ENCODE assay signal across 17 cellular contexts in genomic region chr14:61588419-61588901, GRCh38.
DNase-seq lines count a peak whose midpoint lies in the region; ATAC-seq and TF ChIP-seq lines count a peak whose summit lies in the region.
"Had no signal": no experiment of that assay in that cellular context is flagged by ENCODE, and none has a peak within 500 bp of the region (broad histone marks: within the 10 kb centered on the region; RNA-seq: fewer than 3 reads in every experiment).

No MANE protein-coding gene starts in this region.

- TF ChIP-seq CTCF in adrenal gland (IDR thresholded peaks at IDR 0.05) (no peak), fibroblast of the aortic adventitia (IDR thresholded peaks at IDR 0.05; ENCODE audit: insufficient read depth, low read length) (no peak), WTC11 (IDR thresholded peaks at IDR 0.05) (no peak)

- no peak for ATAC-seq in WTC11
- ATAC-seq: heart left ventricle, left colon, Panc1 had no signal

- no peak overlapping the region for H3K4me3 Mint-ChIP-seq in WTC11
- no peak overlapping the region for H3K4me3 Mint-ChIP-seq in activated T-helper 2 cell treated with anti-CD3 and anti-CD28 coated beads, Interferon-gamma antibody, Interleukin-2, Interleukin-4, amounts not matched to agents 10 μg/mL and 5 μg/mL and 100 μg/mL, durations not matched to agents 14 hours and 24 hours and 36 hours (ENCODE audit: low read depth)
- H3K4me3 Mint-ChIP-seq: activated naive CD4-positive, alpha-beta T cell treated with anti-CD3 and anti-CD28 coated beads for 36 hours; neural crest cell had no signal

- H3K27ac ChIP-seq in adrenal gland (peak overlapping the region; percentile 10 to 94 (median 64)), stomach smooth muscle (ENCODE audit: low read length) (peak overlapping the region; percentile 66)
- H3K27ac ChIP-seq: HL-60, transverse colon had no signal

- no peak overlapping the region for H3K4me3 ChIP-seq in adrenal gland
- no peak overlapping the region for H3K4me3 ChIP-seq in fibroblast of the aortic adventitia (ENCODE audit: low read depth, low read length)
- peak overlapping the region in 1 of 2 donors; percentile 15 for H3K4me3 ChIP-seq in stomach smooth muscle (ENCODE audit: low read length in 2 of 2)
- H3K4me3 ChIP-seq: heart left ventricle, transverse colon had no signal

- no peaks in the 10 kb centered on the region; the same call in 1 of the 2 replicates for H3K27me3 Mint-ChIP-seq in WTC11 (ENCODE audit: low read depth)
- peaks cover 45% of the 10 kb centered on the region for H3K27me3 Mint-ChIP-seq in activated T-helper 2 cell treated with anti-CD3 and anti-CD28 coated beads, Interferon-gamma antibody, Interleukin-2, Interleukin-4, amounts not matched to agents 10 μg/mL and 5 μg/mL and 100 μg/mL, durations not matched to agents 14 hours and 24 hours and 36 hours (ENCODE audit: low read depth)

- H3K36me3 ChIP-seq in adrenal gland (replicated peaks in 1 of 2) (no peaks in the 10 kb centered on the region), stomach smooth muscle (ENCODE audit: control insufficient read depth in 2 of 2, insufficient read depth in 2 of 2, low read length in 2 of 2) (no peaks in the 10 kb centered on the region)
- H3K36me3 ChIP-seq: heart left ventricle, transverse colon had no signal

- peaks cover 22% of the 10 kb centered on the region for H3K4me1 Mint-ChIP-seq in WTC11
- H3K4me1 Mint-ChIP-seq in activated T-helper 2 cell treated with anti-CD3 and anti-CD28 coated beads, Interferon-gamma antibody, Interleukin-2, Interleukin-4, amounts not matched to agents 10 μg/mL and 5 μg/mL and 100 μg/mL, durations not matched to agents 14 hours and 24 hours and 36 hours (ENCODE audit: low read depth): peaks cover 19% of the 10 kb centered on the region
- H3K4me1 Mint-ChIP-seq: neural crest cell had no signal

- CTCF ChIA-PET in WTC11 (lab: Charles Lee): no interaction called here

- H3K36me3 Mint-ChIP-seq in WTC11: no peaks in the 10 kb centered on the region
- H3K36me3 Mint-ChIP-seq in activated T-helper 2 cell treated with anti-CD3 and anti-CD28 coated beads, Interferon-gamma antibody, Interleukin-2, Interleukin-4, amounts not matched to agents 10 μg/mL and 5 μg/mL and 100 μg/mL, durations not matched to agents 14 hours and 24 hours and 36 hours (ENCODE audit: low read depth): peaks cover 4% of the 10 kb centered on the region

- H3K9me3 ChIP-seq in adrenal gland (replicated peaks in 1 of 3): no peaks in the 10 kb centered on the region
- peaks cover 0 to 2% of the 10 kb centered on the region in 2 donors for H3K9me3 ChIP-seq in stomach smooth muscle (ENCODE audit: control insufficient read depth in 2 of 2, low read length in 2 of 2)
- H3K9me3 ChIP-seq: Caco-2, transverse colon had no signal

- POLR2A ChIA-PET in WTC11 (lab: Charles Lee): no interaction called here

- no peak for TF ChIP-seq POLR2A in adrenal gland (IDR thresholded peaks at IDR 0.05)

- H3K27ac Mint-ChIP-seq in WTC11: no peak overlapping the region
- no peak overlapping the region for H3K27ac Mint-ChIP-seq in activated T-helper 2 cell treated with anti-CD3 and anti-CD28 coated beads, Interferon-gamma antibody, Interleukin-2, Interleukin-4, amounts not matched to agents 10 μg/mL and 5 μg/mL and 100 μg/mL, durations not matched to agents 14 hours and 24 hours and 36 hours
- H3K27ac Mint-ChIP-seq: activated naive CD4-positive, alpha-beta T cell treated with anti-CD3 and anti-CD28 coated beads for 36 hours had no signal

- intact Hi-C loops in adrenal gland (cut with DNase I): no loop called here
- intact Hi-C loops in activated T-helper 2 cell treated with anti-CD3 and anti-CD28 coated beads, Interferon-gamma antibody, Interleukin-2, Interleukin-4, amounts not matched to agents 10 μg/mL and 5 μg/mL and 100 μg/mL, durations not matched to agents 14 hours and 24 hours and 36 hours (cut with micrococcal nuclease): no loop called here

- H3K4me1 ChIP-seq in adrenal gland (replicated peaks in 1 of 2) (peaks cover 30 to 54% of the 10 kb centered on the region in 2 donors), stomach smooth muscle (ENCODE audit: control insufficient read depth, insufficient read depth, low read length) (peaks cover 36% of the 10 kb centered on the region)

- no peaks in the 10 kb centered on the region for H3K27me3 ChIP-seq in adrenal gland
- H3K27me3 ChIP-seq in stomach smooth muscle (ENCODE audit: control insufficient read depth in 1 of 2, insufficient read depth in 2 of 2, low read length in 2 of 2): no peaks in the 10 kb centered on the region
- H3K27me3 ChIP-seq: heart left ventricle, transverse colon had no signal

- WGBS in adrenal gland, 4 donors: 48 to 58% (median 55%) methylated on average over 6 of the region's 6 CpGs

- H3K9me3 Mint-ChIP-seq in WTC11: peaks cover 6% of the 10 kb centered on the region
- peaks cover 7% of the 10 kb centered on the region for H3K9me3 Mint-ChIP-seq in activated T-helper 2 cell treated with anti-CD3 and anti-CD28 coated beads, Interferon-gamma antibody, Interleukin-2, Interleukin-4, amounts not matched to agents 10 μg/mL and 5 μg/mL and 100 μg/mL, durations not matched to agents 14 hours and 24 hours and 36 hours
- H3K9me3 Mint-ChIP-seq: activated naive CD4-positive, alpha-beta T cell treated with anti-CD3 and anti-CD28 coated beads for 36 hours; neural crest cell had no signal

- no peak overlapping the region for H3K9ac ChIP-seq in stomach smooth muscle (ENCODE audit: low read length in 2 of 2)

- DNase-seq in NCI-H187 treated with DMSO at 0.1 percent for 48 hours (lab: John Stamatoyannopoulos, UW) (peak; percentile 36), NCI-H187 (lab: John Stamatoyannopoulos, UW) (no peak), adrenal gland (peak in 3 of 7 donors; percentile 22 to 55 (median 48)), fibroblast of the aortic adventitia (ENCODE audit: low read depth) (peak; percentile 56), WTC11 (ENCODE audit: low spot score) (no peak)
- no peak for DNase-seq in activated T-helper 2 cell treated with anti-CD3 and anti-CD28 coated beads, Interferon-gamma antibody, Interleukin-2, Interleukin-4, amounts not matched to agents 10 μg/mL and 5 μg/mL and 100 μg/mL, durations not matched to agents 14 hours and 24 hours and 36 hours (ENCODE audit: low spot score)
- no peak for DNase-seq in activated naive CD4-positive, alpha-beta T cell treated with Interleukin-2 at 50 U/mL for 16 hours
- DNase-seq: activated naive CD4-positive, alpha-beta T cell treated with anti-CD3 and anti-CD28 coated beads for 36 hours; Caco-2; left colon; MM.1S; transverse colon had no signal

TF ChIP-seq in WTC11, 78 proteins besides CTCF, POLR2A, EP300 and RAD21:
- TF ChIP-seq CREM (CRISPR knock-in tag; IDR thresholded peaks at IDR 0.05): no peak
- no peak for TF ChIP-seq USF2 (CRISPR knock-in tag; IDR thresholded peaks at IDR 0.05)
- no peak for TF ChIP-seq SMAD3 (CRISPR knock-in tag; IDR thresholded peaks at IDR 0.05; ENCODE audit: borderline replicate concordance)
- TF ChIP-seq ZNF121 (CRISPR knock-in tag; IDR thresholded peaks at IDR 0.05): no peak
- no peak for TF ChIP-seq GTF2I (CRISPR knock-in tag; conservative IDR thresholded peaks at IDR 0.05)
- TF ChIP-seq ZNF416 (CRISPR knock-in tag; IDR thresholded peaks at IDR 0.05): no peak
- no peak for TF ChIP-seq ESRRA (CRISPR knock-in tag; IDR thresholded peaks at IDR 0.05; ENCODE audit: borderline replicate concordance)
- TF ChIP-seq ZNF232 (CRISPR knock-in tag; IDR thresholded peaks at IDR 0.05): no peak
- no peak for TF ChIP-seq PRRX2 (CRISPR knock-in tag; IDR thresholded peaks at IDR 0.05)
- TF ChIP-seq, protein P1, sequence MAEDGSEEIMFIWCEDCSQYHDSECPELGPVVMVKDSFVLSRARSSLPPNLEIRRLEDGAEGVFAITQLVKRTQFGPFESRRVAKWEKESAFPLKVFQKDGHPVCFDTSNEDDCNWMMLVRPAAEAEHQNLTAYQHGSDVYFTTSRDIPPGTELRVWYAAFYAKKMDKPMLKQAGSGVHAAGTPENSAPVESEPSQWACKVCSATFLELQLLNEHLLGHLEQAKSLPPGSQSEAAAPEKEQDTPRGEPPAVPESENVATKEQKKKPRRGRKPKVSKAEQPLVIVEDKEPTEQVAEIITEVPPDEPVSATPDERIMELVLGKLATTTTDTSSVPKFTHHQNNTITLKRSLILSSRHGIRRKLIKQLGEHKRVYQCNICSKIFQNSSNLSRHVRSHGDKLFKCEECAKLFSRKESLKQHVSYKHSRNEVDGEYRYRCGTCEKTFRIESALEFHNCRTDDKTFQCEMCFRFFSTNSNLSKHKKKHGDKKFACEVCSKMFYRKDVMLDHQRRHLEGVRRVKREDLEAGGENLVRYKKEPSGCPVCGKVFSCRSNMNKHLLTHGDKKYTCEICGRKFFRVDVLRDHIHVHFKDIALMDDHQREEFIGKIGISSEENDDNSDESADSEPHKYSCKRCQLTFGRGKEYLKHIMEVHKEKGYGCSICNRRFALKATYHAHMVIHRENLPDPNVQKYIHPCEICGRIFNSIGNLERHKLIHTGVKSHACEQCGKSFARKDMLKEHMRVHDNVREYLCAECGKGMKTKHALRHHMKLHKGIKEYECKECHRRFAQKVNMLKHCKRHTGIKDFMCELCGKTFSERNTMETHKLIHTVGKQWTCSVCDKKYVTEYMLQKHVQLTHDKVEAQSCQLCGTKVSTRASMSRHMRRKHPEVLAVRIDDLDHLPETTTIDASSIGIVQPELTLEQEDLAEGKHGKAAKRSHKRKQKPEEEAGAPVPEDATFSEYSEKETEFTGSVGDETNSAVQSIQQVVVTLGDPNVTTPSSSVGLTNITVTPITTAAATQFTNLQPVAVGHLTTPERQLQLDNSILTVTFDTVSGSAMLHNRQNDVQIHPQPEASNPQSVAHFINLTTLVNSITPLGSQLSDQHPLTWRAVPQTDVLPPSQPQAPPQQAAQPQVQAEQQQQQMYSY (CRISPR knock-in tag; IDR thresholded peaks at IDR 0.05): no peak

Comparison
In these comparisons a context has a peak if more than half of its experiments do, and no peak if none do; other contexts are left out.
1. DNase-seq: peak in NCI-H187 treated with DMSO at 0.1 percent for 48 hours (single experiment) and fibroblast of the aortic adventitia (single experiment); none in NCI-H187 (0 of 2), WTC11 (single experiment), activated T-helper 2 cell treated with anti-CD3 and anti-CD28 coated beads, Interferon-gamma antibody, Interleukin-2, Interleukin-4, amounts not matched to agents 10 μg/mL and 5 μg/mL and 100 μg/mL, durations not matched to agents 14 hours and 24 hours and 36 hours (single experiment) and activated naive CD4-positive, alpha-beta T cell treated with Interleukin-2 at 50 U/mL for 16 hours (single experiment).